ENCODE assay signal across 1 cellular context in the genomic region with DNA sequence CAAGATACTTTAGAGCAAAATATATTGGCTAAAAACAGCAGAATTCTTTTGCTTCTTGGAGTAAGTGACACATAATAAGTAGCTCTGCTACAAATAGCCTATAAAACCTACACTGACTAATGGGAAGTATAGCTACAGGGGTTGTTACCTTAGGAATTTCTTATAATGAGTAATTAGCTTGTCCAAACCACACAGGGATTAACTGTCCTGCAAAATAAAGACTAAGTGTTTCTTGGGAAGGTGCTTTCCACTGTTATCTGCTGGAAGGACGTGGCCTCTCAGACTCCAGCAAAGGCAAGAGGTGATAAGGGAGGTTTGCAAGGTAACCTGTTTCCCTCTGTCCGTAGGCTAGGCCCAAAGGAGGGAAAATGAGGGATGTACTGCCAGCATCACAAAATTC.
TF ChIP-seq lines count a peak whose summit lies in the region.

No MANE protein-coding gene starts in this region.

TF ChIP-seq in HEK293, 187 proteins besides CTCF, POLR2A, EP300 and RAD21 (continued from another document):
- TF ChIP-seq, protein P1, sequence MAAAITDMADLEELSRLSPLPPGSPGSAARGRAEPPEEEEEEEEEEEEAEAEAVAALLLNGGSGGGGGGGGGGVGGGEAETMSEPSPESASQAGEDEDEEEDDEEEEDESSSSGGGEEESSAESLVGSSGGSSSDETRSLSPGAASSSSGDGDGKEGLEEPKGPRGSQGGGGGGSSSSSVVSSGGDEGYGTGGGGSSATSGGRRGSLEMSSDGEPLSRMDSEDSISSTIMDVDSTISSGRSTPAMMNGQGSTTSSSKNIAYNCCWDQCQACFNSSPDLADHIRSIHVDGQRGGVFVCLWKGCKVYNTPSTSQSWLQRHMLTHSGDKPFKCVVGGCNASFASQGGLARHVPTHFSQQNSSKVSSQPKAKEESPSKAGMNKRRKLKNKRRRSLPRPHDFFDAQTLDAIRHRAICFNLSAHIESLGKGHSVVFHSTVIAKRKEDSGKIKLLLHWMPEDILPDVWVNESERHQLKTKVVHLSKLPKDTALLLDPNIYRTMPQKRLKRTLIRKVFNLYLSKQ (tag by site-specific recombination; IDR thresholded peaks at IDR 0.05; ENCODE audit: borderline replicate concordance): no peak
- TF ChIP-seq GLIS2 (tag by site-specific recombination; IDR thresholded peaks at IDR 0.05) (no peak), SCRT1 (tag by site-specific recombination; IDR thresholded peaks at IDR 0.05; ENCODE audit: borderline replicate concordance) (peak; percentile 33; the same call in 1 of the 2 replicates), ZNF10 (tag by site-specific recombination; IDR thresholded peaks at IDR 0.05) (no peak), ZFP69B (tag by site-specific recombination; IDR thresholded peaks at IDR 0.05) (no peak), ZBTB48 (tag by site-specific recombination; IDR thresholded peaks at IDR 0.05) (no peak)
- TF ChIP-seq, protein P2, sequence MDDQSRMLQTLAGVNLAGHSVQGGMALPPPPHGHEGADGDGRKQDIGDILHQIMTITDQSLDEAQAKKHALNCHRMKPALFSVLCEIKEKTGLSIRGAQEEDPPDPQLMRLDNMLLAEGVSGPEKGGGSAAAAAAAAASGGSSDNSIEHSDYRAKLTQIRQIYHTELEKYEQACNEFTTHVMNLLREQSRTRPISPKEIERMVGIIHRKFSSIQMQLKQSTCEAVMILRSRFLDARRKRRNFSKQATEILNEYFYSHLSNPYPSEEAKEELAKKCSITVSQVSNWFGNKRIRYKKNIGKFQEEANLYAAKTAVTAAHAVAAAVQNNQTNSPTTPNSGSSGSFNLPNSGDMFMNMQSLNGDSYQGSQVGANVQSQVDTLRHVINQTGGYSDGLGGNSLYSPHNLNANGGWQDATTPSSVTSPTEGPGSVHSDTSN (CRISPR knock-in tag; IDR thresholded peaks at IDR 0.05): no peak
